26 cellular contexts compared by ENCODE assay signal in genomic region chr1:43441894-43442632, GRCh38. TPM values are rescaled to one million over a fixed set of nuclear protein-coding genes. Genes with fewer than 3 reads are reported as not detected.
DNase-seq lines count a peak whose midpoint lies in the region; ATAC-seq and TF ChIP-seq lines count a peak whose summit lies in the region.
"Had no signal": no experiment of that assay in that cellular context is flagged by ENCODE, and none has a peak within 500 bp of the region (broad histone marks: within the 10 kb centered on the region; RNA-seq: fewer than 3 reads in every experiment).

No MANE protein-coding gene starts in this region.

- H4K8ac ChIP-seq in mesendoderm (ENCODE audit: low read depth, low read length) = no peak overlapping the region

- H2BK120ac ChIP-seq in mesendoderm (ENCODE audit: low read depth, low read length) = no peak overlapping the region

- intact Hi-C loops in ovary (cut with DNase I) = no loop called here
- intact Hi-C loops in activated T-helper 2 cell treated with anti-CD3 and anti-CD28 coated beads, Interferon-gamma antibody, Interleukin-2, Interleukin-4, amounts not matched to agents 10 μg/mL and 5 μg/mL and 100 μg/mL, durations not matched to agents 14 hours and 24 hours and 36 hours (cut with micrococcal nuclease) = no loop called here

- no peak overlapping the region for H3K4me2 ChIP-seq in mesendoderm (ENCODE audit: low read length)

- TF ChIP-seq CTCF in endodermal cell (conservative IDR thresholded peaks at IDR 0.05) (no peak), ovary (IDR thresholded peaks at IDR 0.05) (no peak), upper lobe of left lung (IDR thresholded peaks at IDR 0.05) (no peak)

- TF ChIP-seq POLR2A in ovary (IDR thresholded peaks at IDR 0.05) (no peak), upper lobe of left lung (IDR thresholded peaks at IDR 0.05) (no peak)

- no peaks in the 10 kb centered on the region for H3K9me3 ChIP-seq in endodermal cell (ENCODE audit: control insufficient read depth, low read length)
- no peaks in the 10 kb centered on the region for H3K9me3 ChIP-seq in ovary
- no peaks in the 10 kb centered on the region for H3K9me3 ChIP-seq in upper lobe of left lung
- H3K9me3 ChIP-seq: ascending aorta, colonic mucosa, SJSA1, testis had no signal

- H3K36me3 ChIP-seq in endodermal cell (ENCODE audit: control insufficient read depth, insufficient read depth, low read length) (peaks cover 41% of the 10 kb centered on the region), ovary (no peaks in the 10 kb centered on the region), upper lobe of left lung (peaks cover 17 to 100% (median 87%) of the 10 kb centered on the region in 4 donors), mesendoderm (ENCODE audit: control insufficient read depth, insufficient read depth, low read length) (peaks cover 5% of the 10 kb centered on the region)
- H3K36me3 ChIP-seq: colonic mucosa had no signal

- H3K27me3 ChIP-seq in endodermal cell (ENCODE audit: control insufficient read depth, insufficient read depth, low read length, poor library complexity, severe bottlenecking) = no peaks in the 10 kb centered on the region
- no peaks in the 10 kb centered on the region for H3K27me3 ChIP-seq in ovary
- no peaks in the 10 kb centered on the region for H3K27me3 ChIP-seq in upper lobe of left lung
- no peaks in the 10 kb centered on the region for H3K27me3 ChIP-seq in mesendoderm (ENCODE audit: insufficient read depth, low read length, poor library complexity)
- H3K27me3 ChIP-seq: ascending aorta, colonic mucosa, SJSA1, testis had no signal

- H3K27ac Mint-ChIP-seq in activated naive CD4-positive, alpha-beta T cell treated with anti-CD3 and anti-CD28 coated beads, Interleukin-2, amount 10 ng/mL, durations not matched to agents 7 days and 5 days = no peak overlapping the region
- H3K27ac Mint-ChIP-seq in endodermal cell = no peak overlapping the region
- H3K27ac Mint-ChIP-seq in activated T-helper 2 cell treated with anti-CD3 and anti-CD28 coated beads, Interferon-gamma antibody, Interleukin-2, Interleukin-4, amounts not matched to agents 10 μg/mL and 5 μg/mL and 100 μg/mL, durations not matched to agents 14 hours and 24 hours and 36 hours = no peak overlapping the region
- H3K27ac Mint-ChIP-seq: activated CD4-positive, alpha-beta T cell treated with anti-CD3 and anti-CD28 coated beads, Interleukin-2, amount 10 ng/mL, durations not matched to agents 7 days and 5 days; activated naive CD8-positive, alpha-beta T cell treated with anti-CD3 and anti-CD28 coated beads, Interleukin-2, amount 10 ng/mL, durations not matched to agents 7 days and 5 days; activated T-cell treated with anti-CD3 and anti-CD28 coated beads, Interleukin-2, amount 50 U/mL, for 72 hours; stimulated activated memory B cell treated with anti-CD40 and anti-IgM and Interleukin-4, amounts not matched to agents 10 μg/mL and 1 μg/mL and 100 μg/mL, for 72 hours had no signal

- CTCF ChIA-PET in activated naive CD4-positive, alpha-beta T cell treated with anti-CD3 and anti-CD28 coated beads, Interleukin-2, amount 10 ng/mL, durations not matched to agents 7 days and 5 days (lab: Charles Lee) = interaction anchor here (2.7 kb wide), 1 partner anchor 215 kb away, joined by 5 read pairs; no protein-coding TSS in a partner anchor

- H3K4me1 ChIP-seq in endodermal cell (ENCODE audit: control insufficient read depth, insufficient read depth, low read length) = no peaks in the 10 kb centered on the region
- peaks cover 8% of the 10 kb centered on the region for H3K4me1 ChIP-seq in ovary (ENCODE audit: insufficient read depth)
- no peaks in the 10 kb centered on the region for H3K4me1 ChIP-seq in upper lobe of left lung
- no peaks in the 10 kb centered on the region for H3K4me1 ChIP-seq in mesendoderm (ENCODE audit: control insufficient read depth, low read depth, low read length)
- H3K4me1 ChIP-seq: ascending aorta, colonic mucosa, SJSA1, testis had no signal

- H3K56ac ChIP-seq in mesendoderm (ENCODE audit: low read length) = no peak overlapping the region

- TF ChIP-seq EP300 in ovary (IDR thresholded peaks at IDR 0.05) (no peak), upper lobe of left lung (IDR thresholded peaks at IDR 0.05) (no peak)

- H3K27ac ChIP-seq in endodermal cell (ENCODE audit: low read depth, low read length) = no peak overlapping the region
- H3K27ac ChIP-seq in ovary = no peak overlapping the region
- no peak overlapping the region for H3K27ac ChIP-seq in upper lobe of left lung
- H3K27ac ChIP-seq in mesendoderm (ENCODE audit: low read depth, low read length) = no peak overlapping the region
- H3K27ac ChIP-seq: ascending aorta, colonic mucosa, SJSA1, VCaP had no signal

- ATAC-seq in upper lobe of left lung (ENCODE audit: low FRiP score in 2 of 2) = no peak
- ATAC-seq in GM21717 (IDR thresholded peaks at IDR 0.05; ENCODE audit: unreplicated experiment) = no peak
- ATAC-seq: activated T-cell treated with anti-CD3 and anti-CD28 coated beads, Interleukin-2, amount 50 U/mL, for 72 hours; K562; naive thymus-derived CD4-positive, alpha-beta T cell; stimulated activated memory B cell treated with anti-CD40 and anti-IgM and Interleukin-4, amounts not matched to agents 10 μg/mL and 1 μg/mL and 100 μg/mL, for 72 hours had no signal

- no peak overlapping the region for H2BK15ac ChIP-seq in mesendoderm (replicated peaks; ENCODE audit: low read depth)

- H3K23ac ChIP-seq in mesendoderm (ENCODE audit: low read length) = no peak overlapping the region

- H2BK5ac ChIP-seq in mesendoderm (ENCODE audit: low read length) = no peak overlapping the region

- H3K4me3 ChIP-seq in endodermal cell (ENCODE audit: low read length) (no peak overlapping the region), ovary (no peak overlapping the region), upper lobe of left lung (no peak overlapping the region), mesendoderm (ENCODE audit: low read length) (no peak overlapping the region)
- H3K4me3 ChIP-seq: ascending aorta, colonic mucosa, K562, SJSA1, testis had no signal

- no peaks in the 10 kb centered on the region for H3K79me2 ChIP-seq in mesendoderm (ENCODE audit: control insufficient read depth, insufficient read depth, low read length)

- H3K18ac ChIP-seq in mesendoderm (ENCODE audit: low read length) = no peak overlapping the region

- WGBS in endodermal cell (ENCODE audit: insufficient coverage in 1 of 2, insufficient read length in 1 of 2), 2 experiments = 89 to 91% methylated on average over 4 to 18 of the region's 18 CpGs
- WGBS in ovary, 3 donors = 82 to 93% (median 84%) methylated on average over 18 of the region's 18 CpGs
- WGBS in upper lobe of left lung, 2 donors = 90 to 96% methylated on average over 13 to 16 of the region's 18 CpGs
- no CpG with 5 or more reads among the region's 18 CpGs for WGBS in mesendoderm (ENCODE audit: extremely low coverage, insufficient coverage, low lambda C conversion rate)

- no peaks in the 10 kb centered on the region for H3K4me1 Mint-ChIP-seq in activated naive CD4-positive, alpha-beta T cell treated with anti-CD3 and anti-CD28 coated beads, Interleukin-2, amount 10 ng/mL, durations not matched to agents 7 days and 5 days
- H3K4me1 Mint-ChIP-seq in endodermal cell = peaks cover 10% of the 10 kb centered on the region
- H3K4me1 Mint-ChIP-seq in activated T-helper 2 cell treated with anti-CD3 and anti-CD28 coated beads, Interferon-gamma antibody, Interleukin-2, Interleukin-4, amounts not matched to agents 10 μg/mL and 5 μg/mL and 100 μg/mL, durations not matched to agents 14 hours and 24 hours and 36 hours (ENCODE audit: low read depth) = no peaks in the 10 kb centered on the region
- H3K4me1 Mint-ChIP-seq: activated CD4-positive, alpha-beta T cell treated with anti-CD3 and anti-CD28 coated beads, Interleukin-2, amount 10 ng/mL, durations not matched to agents 7 days and 5 days; activated naive CD8-positive, alpha-beta T cell treated with anti-CD3 and anti-CD28 coated beads, Interleukin-2, amount 10 ng/mL, durations not matched to agents 7 days and 5 days; CD4-positive, alpha-beta memory T cell; stimulated activated memory B cell treated with anti-CD40 and anti-IgM and Interleukin-4, amounts not matched to agents 10 μg/mL and 1 μg/mL and 100 μg/mL, for 72 hours had no signal

- peaks cover 51% of the 10 kb centered on the region for H3K36me3 Mint-ChIP-seq in activated naive CD4-positive, alpha-beta T cell treated with anti-CD3 and anti-CD28 coated beads, Interleukin-2, amount 10 ng/mL, durations not matched to agents 7 days and 5 days
- peaks cover 76% of the 10 kb centered on the region for H3K36me3 Mint-ChIP-seq in endodermal cell (ENCODE audit: low read depth)
- H3K36me3 Mint-ChIP-seq in activated T-helper 2 cell treated with anti-CD3 and anti-CD28 coated beads, Interferon-gamma antibody, Interleukin-2, Interleukin-4, amounts not matched to agents 10 μg/mL and 5 μg/mL and 100 μg/mL, durations not matched to agents 14 hours and 24 hours and 36 hours (ENCODE audit: low read depth) = peaks cover 58% of the 10 kb centered on the region

- H3K27me3 Mint-ChIP-seq in activated naive CD4-positive, alpha-beta T cell treated with anti-CD3 and anti-CD28 coated beads, Interleukin-2, amount 10 ng/mL, durations not matched to agents 7 days and 5 days = no peaks in the 10 kb centered on the region
- H3K27me3 Mint-ChIP-seq in endodermal cell (ENCODE audit: insufficient read depth) = no peaks in the 10 kb centered on the region
- H3K27me3 Mint-ChIP-seq in activated T-helper 2 cell treated with anti-CD3 and anti-CD28 coated beads, Interferon-gamma antibody, Interleukin-2, Interleukin-4, amounts not matched to agents 10 μg/mL and 5 μg/mL and 100 μg/mL, durations not matched to agents 14 hours and 24 hours and 36 hours (ENCODE audit: low read depth) = no peaks in the 10 kb centered on the region
- H3K27me3 Mint-ChIP-seq: activated CD4-positive, alpha-beta T cell treated with anti-CD3 and anti-CD28 coated beads, Interleukin-2, amount 10 ng/mL, durations not matched to agents 7 days and 5 days; activated naive CD8-positive, alpha-beta T cell treated with anti-CD3 and anti-CD28 coated beads, Interleukin-2, amount 10 ng/mL, durations not matched to agents 7 days and 5 days; CD4-positive, alpha-beta memory T cell; naive thymus-derived CD4-positive, alpha-beta T cell; stimulated activated memory B cell treated with anti-CD40 and anti-IgM and Interleukin-4, amounts not matched to agents 10 μg/mL and 1 μg/mL and 100 μg/mL, for 72 hours had no signal

- H4K5ac ChIP-seq in mesendoderm (ENCODE audit: low read length) = no peak overlapping the region

- no peaks in the 10 kb centered on the region for H3K9me3 Mint-ChIP-seq in activated naive CD4-positive, alpha-beta T cell treated with anti-CD3 and anti-CD28 coated beads, Interleukin-2, amount 10 ng/mL, durations not matched to agents 7 days and 5 days
- no peaks in the 10 kb centered on the region for H3K9me3 Mint-ChIP-seq in endodermal cell
- H3K9me3 Mint-ChIP-seq in activated T-helper 2 cell treated with anti-CD3 and anti-CD28 coated beads, Interferon-gamma antibody, Interleukin-2, Interleukin-4, amounts not matched to agents 10 μg/mL and 5 μg/mL and 100 μg/mL, durations not matched to agents 14 hours and 24 hours and 36 hours = no peaks in the 10 kb centered on the region
- H3K9me3 Mint-ChIP-seq: activated CD4-positive, alpha-beta T cell treated with anti-CD3 and anti-CD28 coated beads, Interleukin-2, amount 10 ng/mL, durations not matched to agents 7 days and 5 days; activated naive CD8-positive, alpha-beta T cell treated with anti-CD3 and anti-CD28 coated beads, Interleukin-2, amount 10 ng/mL, durations not matched to agents 7 days and 5 days; activated T-cell treated with anti-CD3 and anti-CD28 coated beads, Interleukin-2, amount 50 U/mL, for 72 hours; stimulated activated memory B cell treated with anti-CD40 and anti-IgM and Interleukin-4, amounts not matched to agents 10 μg/mL and 1 μg/mL and 100 μg/mL, for 72 hours had no signal

- DNase-seq in activated naive CD4-positive, alpha-beta T cell treated with anti-CD3 and anti-CD28 coated beads, Interleukin-2, amount 10 ng/mL, durations not matched to agents 7 days and 5 days = peak; percentile 14
- no peak for DNase-seq in activated naive CD4-positive, alpha-beta T cell treated with Interleukin-2 at 50 U/mL for 16 hours
- DNase-seq in endodermal cell (peak; percentile 33), ovary (peak in 3 of 5 donors; percentile 10 to 22 (median 20)), upper lobe of left lung (peak; percentile 17 to 58), mesendoderm (no peak)
- no peak for DNase-seq in activated T-helper 2 cell treated with anti-CD3 and anti-CD28 coated beads, Interferon-gamma antibody, Interleukin-2, Interleukin-4, amounts not matched to agents 10 μg/mL and 5 μg/mL and 100 μg/mL, durations not matched to agents 14 hours and 24 hours and 36 hours (ENCODE audit: low spot score)
- DNase-seq: activated CD4-positive, alpha-beta T cell treated with anti-CD3 and anti-CD28 coated beads, Interleukin-2, amount 10 ng/mL, durations not matched to agents 7 days and 5 days; activated naive CD8-positive, alpha-beta T cell treated with anti-CD3 and anti-CD28 coated beads, Interleukin-2, amount 10 ng/mL, durations not matched to agents 7 days and 5 days; activated T-cell treated with anti-CD3 and anti-CD28 coated beads, Interleukin-2, amount 50 U/mL, for 72 hours; CD4-positive, alpha-beta memory T cell; colonic mucosa; DMS 273 treated with DMSO at 0.1 percent for 48 hours; effector CD8-positive, alpha-beta T cell; NCI-H1092; NCI-H1694; NCI-H446 treated with DMSO at 0.1 percent for 48 hours; T-helper 9 cell; testis had no signal

- no peak overlapping the region for H2AK5ac ChIP-seq in mesendoderm (ENCODE audit: low read length)

- H3K9ac ChIP-seq in endodermal cell (ENCODE audit: extremely low read depth, low read length, poor library complexity, severe bottlenecking) (no peak overlapping the region), mesendoderm (ENCODE audit: low read length) (no peak overlapping the region)

- no peaks in the 10 kb centered on the region for H3K79me1 ChIP-seq in mesendoderm (ENCODE audit: low read length)

- H3K4ac ChIP-seq in mesendoderm (ENCODE audit: low read depth, low read length) = no peak overlapping the region

- no peak overlapping the region for H3K4me3 Mint-ChIP-seq in activated naive CD4-positive, alpha-beta T cell treated with anti-CD3 and anti-CD28 coated beads, Interleukin-2, amount 10 ng/mL, durations not matched to agents 7 days and 5 days
- H3K4me3 Mint-ChIP-seq in endodermal cell = no peak overlapping the region
- no peak overlapping the region for H3K4me3 Mint-ChIP-seq in activated T-helper 2 cell treated with anti-CD3 and anti-CD28 coated beads, Interferon-gamma antibody, Interleukin-2, Interleukin-4, amounts not matched to agents 10 μg/mL and 5 μg/mL and 100 μg/mL, durations not matched to agents 14 hours and 24 hours and 36 hours (ENCODE audit: low read depth)
- H3K4me3 Mint-ChIP-seq: activated CD4-positive, alpha-beta T cell treated with anti-CD3 and anti-CD28 coated beads, Interleukin-2, amount 10 ng/mL, durations not matched to agents 7 days and 5 days; activated naive CD8-positive, alpha-beta T cell treated with anti-CD3 and anti-CD28 coated beads, Interleukin-2, amount 10 ng/mL, durations not matched to agents 7 days and 5 days; activated T-cell treated with anti-CD3 and anti-CD28 coated beads, Interleukin-2, amount 50 U/mL, for 72 hours; CD4-positive, alpha-beta memory T cell; naive thymus-derived CD4-positive, alpha-beta T cell; stimulated activated memory B cell treated with anti-CD40 and anti-IgM and Interleukin-4, amounts not matched to agents 10 μg/mL and 1 μg/mL and 100 μg/mL, for 72 hours had no signal

RNA-seq across cellular contexts. Expression of gene HYI, which starts 11.7 kb away (rescaled TPM):
- total RNA-seq in endodermal cell = 10 to 100 TPM; 34.4 to 34.8 TPM
- polyA plus RNA-seq in endodermal cell (2013, experiment 1 of 2) = 29.7 TPM
- polyA plus RNA-seq in endodermal cell (2013, experiment 2 of 2) = 25.6 TPM
- total RNA-seq in ovary = 10 to 100 TPM; 57.3 to 94.4 (median 78.9) TPM
- polyA plus RNA-seq in ovary = 10 to 100 TPM; 16.6 to 77.2 TPM
- 100 to 1,000 TPM in 2 of 6 donors, 10 to 100 TPM in 4; 63.3 to 259 (median 68.8) TPM for total RNA-seq in upper lobe of left lung
- polyA plus RNA-seq in mesendoderm (2013, experiment 1 of 2) = 12.7 TPM
- 11.9 TPM for polyA plus RNA-seq in mesendoderm (2013, experiment 2 of 2)
- 22.6 and 26.3 TPM in 2 replicates for total RNA-seq in activated T-helper 2 cell treated with anti-CD3 and anti-CD28 coated beads, Interferon-gamma antibody, Interleukin-2, Interleukin-4, amounts not matched to agents 10 μg/mL and 5 μg/mL and 100 μg/mL, durations not matched to agents 14 hours and 24 hours and 36 hours

RNA-seq across cellular contexts. Expression of gene SZT2, which starts 52.4 kb away (rescaled TPM):
- 10 to 100 TPM; 55.6 to 59.7 TPM for total RNA-seq in endodermal cell
- polyA plus RNA-seq in endodermal cell (2013, experiment 1 of 2) = 13.6 TPM
- polyA plus RNA-seq in endodermal cell (2013, experiment 2 of 2) = 12.3 TPM
- total RNA-seq in ovary = 10 to 100 TPM; 25.5 to 89.3 (median 60.9) TPM
- 10 to 100 TPM; 16.8 to 17.6 TPM for polyA plus RNA-seq in ovary
- total RNA-seq in upper lobe of left lung = 100 to 1,000 TPM in 1 of 6 donors, 10 to 100 TPM in 5; 33.3 to 184 (median 57.0) TPM
- polyA plus RNA-seq in mesendoderm (2013, experiment 1 of 2) = 3.5 TPM
- 3.4 TPM for polyA plus RNA-seq in mesendoderm (2013, experiment 2 of 2)
- total RNA-seq in activated T-helper 2 cell treated with anti-CD3 and anti-CD28 coated beads, Interferon-gamma antibody, Interleukin-2, Interleukin-4, amounts not matched to agents 10 μg/mL and 5 μg/mL and 100 μg/mL, durations not matched to agents 14 hours and 24 hours and 36 hours = 56.6 and 58.4 TPM in 2 replicates

RNA-seq across cellular contexts. Expression of gene MED8, which starts 52.5 kb away (rescaled TPM):
- total RNA-seq in endodermal cell (10 to 100 TPM; 16.1 to 18.8 TPM), ovary (10 to 100 TPM; 13.7 to 39.3 (median 24.0) TPM), upper lobe of left lung (10 to 100 TPM; 13.8 to 59.7 (median 38.4) TPM)
- 21.9 TPM for polyA plus RNA-seq in endodermal cell (2013, experiment 1 of 2)
- 20.6 TPM for polyA plus RNA-seq in endodermal cell (2013, experiment 2 of 2)
- polyA plus RNA-seq in ovary = 10 to 100 TPM; 26.0 to 40.0 TPM
- 19.4 TPM for polyA plus RNA-seq in mesendoderm (2013, experiment 1 of 2)
- polyA plus RNA-seq in mesendoderm (2013, experiment 2 of 2) = 18.7 TPM
- total RNA-seq in activated T-helper 2 cell treated with anti-CD3 and anti-CD28 coated beads, Interferon-gamma antibody, Interleukin-2, Interleukin-4, amounts not matched to agents 10 μg/mL and 5 μg/mL and 100 μg/mL, durations not matched to agents 14 hours and 24 hours and 36 hours = 40.8 and 41.6 TPM in 2 replicates

Comparison
In these comparisons a context has a peak if more than half of its experiments do, and no peak if none do; other contexts are left out.
1. DNase-seq: peak in activated naive CD4-positive, alpha-beta T cell treated with anti-CD3 and anti-CD28 coated beads, Interleukin-2, amount 10 ng/mL, durations not matched to agents 7 days and 5 days (single experiment), endodermal cell (single experiment), ovary (3 of 5) and upper lobe of left lung (2 of 2); none in activated naive CD4-positive, alpha-beta T cell treated with Interleukin-2 at 50 U/mL for 16 hours (single experiment), mesendoderm (single experiment) and activated T-helper 2 cell treated with anti-CD3 and anti-CD28 coated beads, Interferon-gamma antibody, Interleukin-2, Interleukin-4, amounts not matched to agents 10 μg/mL and 5 μg/mL and 100 μg/mL, durations not matched to agents 14 hours and 24 hours and 36 hours (single experiment).